ENCODE assay signal across 1 cellular context in genomic region chr3:10376353-10376752, GRCh38.
TF ChIP-seq lines count a peak whose summit lies in the region.

No MANE protein-coding gene starts in this region.

TF ChIP-seq in IMR-90, 13 proteins besides CTCF, POLR2A, EP300 and RAD21:
- no peak for TF ChIP-seq CHD1 (IDR thresholded peaks at IDR 0.05; ENCODE audit: low read depth, low read length)
